26 cellular contexts compared by ENCODE assay signal in genomic region chr2:121456325-121456724, GRCh38.
"Had no signal": no experiment of that assay in that cellular context is flagged by ENCODE, and none has a peak within 500 bp of the region (broad histone marks: within the 10 kb centered on the region; RNA-seq: fewer than 3 reads in every experiment).

No MANE protein-coding gene starts in this region.

- H3K9ac ChIP-seq: neural progenitor cell had no signal

- H3K4me2 ChIP-seq: hepatocyte, neural progenitor cell had no signal

- H3K27ac Mint-ChIP-seq: neural progenitor cell; stimulated activated memory B cell treated with anti-CD40 and anti-IgM and Interleukin-4, amounts not matched to agents 10 μg/mL and 1 μg/mL and 100 μg/mL, for 72 hours; type B pancreatic cell had no signal

- H3K4me1 ChIP-seq: gastrocnemius medialis, heart left ventricle, neural progenitor cell, psoas muscle, sigmoid colon, testis had no signal

- ATAC-seq: effector memory CD8-positive, alpha-beta T cell; esophagus mucosa; gastrocnemius medialis; heart left ventricle; left lobe of liver; natural killer cell; psoas muscle; right cardiac atrium; stimulated activated memory B cell treated with anti-CD40 and anti-IgM and Interleukin-4, amounts not matched to agents 10 μg/mL and 1 μg/mL and 100 μg/mL, for 72 hours; stimulated activated naive CD8-positive, alpha-beta T cell treated with anti-CD3 and anti-CD28 coated beads, Interleukin-15, Interleukin-2, amounts not matched to agents 100 U/mL and 50 U/mL, for 24 hours had no signal

- H3K27me3 ChIP-seq: gastrocnemius medialis, heart left ventricle, hepatocyte, neural progenitor cell, sigmoid colon, testis, tibial artery had no signal

- H2AFZ ChIP-seq: hepatocyte, neural progenitor cell had no signal

- H3K4me3 ChIP-seq: coronary artery, gastrocnemius medialis, heart left ventricle, hepatocyte, lung, neural progenitor cell, psoas muscle, sigmoid colon, testis, tibial artery had no signal

- FAIRE-seq: kidney had no signal

- H3K4me3 Mint-ChIP-seq: effector memory CD8-positive, alpha-beta T cell; natural killer cell; neural progenitor cell; stimulated activated memory B cell treated with anti-CD40 and anti-IgM and Interleukin-4, amounts not matched to agents 10 μg/mL and 1 μg/mL and 100 μg/mL, for 72 hours; type B pancreatic cell had no signal

- H3K27me3 Mint-ChIP-seq: effector memory CD8-positive, alpha-beta T cell; stimulated activated memory B cell treated with anti-CD40 and anti-IgM and Interleukin-4, amounts not matched to agents 10 μg/mL and 1 μg/mL and 100 μg/mL, for 72 hours; type B pancreatic cell had no signal

- H3K27ac ChIP-seq: coronary artery, epithelial cell of prostate, heart left ventricle, hepatocyte, neural progenitor cell, psoas muscle, sigmoid colon, testis, tibial artery had no signal

- H3K9me3 Mint-ChIP-seq: effector memory CD8-positive, alpha-beta T cell; natural killer cell; neural progenitor cell; stimulated activated memory B cell treated with anti-CD40 and anti-IgM and Interleukin-4, amounts not matched to agents 10 μg/mL and 1 μg/mL and 100 μg/mL, for 72 hours; type B pancreatic cell had no signal

- H3K79me2 ChIP-seq: hepatocyte had no signal

- DNase-seq: dermis blood vessel endothelial cell; effector memory CD8-positive, alpha-beta T cell; foreskin fibroblast; gastrocnemius medialis; heart left ventricle; kidney; mesendoderm; natural killer cell; psoas muscle; right cardiac atrium; sigmoid colon; stimulated activated CD4-positive, alpha-beta T cell treated with anti-CD3 and anti-CD28 coated beads, Interleukin-2, amount 100 ng/mL, for 24 hours; stimulated activated CD4-positive, alpha-beta T cell treated with anti-CD3 and anti-CD28 coated beads, Interleukin-4, amount 100 ng/mL, for 24 hours; stimulated activated naive CD8-positive, alpha-beta T cell treated with anti-CD3 and anti-CD28 coated beads, Interleukin-15, Interleukin-2, amounts not matched to agents 100 U/mL and 50 U/mL, for 24 hours; substantia nigra; testis; tibial artery had no signal

- H3K4me1 Mint-ChIP-seq: neural progenitor cell; stimulated activated memory B cell treated with anti-CD40 and anti-IgM and Interleukin-4, amounts not matched to agents 10 μg/mL and 1 μg/mL and 100 μg/mL, for 72 hours had no signal

- H3K9me3 ChIP-seq: gastrocnemius medialis, heart left ventricle, psoas muscle, sigmoid colon, testis, tibial artery had no signal
